23 cellular contexts compared by ENCODE assay signal in genomic region chr1:34771573-34771972, GRCh38. TPM values are rescaled to one million over a fixed set of nuclear protein-coding genes. Genes with fewer than 3 reads are reported as not detected.
"Had no signal": no experiment of that assay in that cellular context is flagged by ENCODE, and none has a peak within 500 bp of the region (broad histone marks: within the 10 kb centered on the region; RNA-seq: fewer than 3 reads in every experiment).

No MANE protein-coding gene starts in this region.

- H3K4me3 ChIP-seq: adrenal gland, body of pancreas, MG63, SJSA1 had no signal

- H3K4me1 ChIP-seq: adrenal gland, body of pancreas, SJSA1 had no signal

- H3K27me3 ChIP-seq: adrenal gland, body of pancreas, MG63 had no signal

- DNase-seq: activated CD4-positive, alpha-beta T cell treated with anti-CD3 and anti-CD28 coated beads for 4 hours; activated CD8-positive, alpha-beta memory T cell treated with anti-CD3 and anti-CD28 coated beads, Interleukin-2, amount 50 U/mL, for 4 hours; activated CD8-positive, alpha-beta T cell treated with anti-CD3 and anti-CD28 coated beads for 36 hours; activated gamma-delta T cell treated with Interleukin-2 at 50 U/mL for 16 hours; activated naive CD4-positive, alpha-beta T cell treated with anti-CD3 and anti-CD28 coated beads, Interleukin-2, amount 50 U/mL, for 16 hours; activated naive CD8-positive, alpha-beta T cell treated with anti-CD3 and anti-CD28 coated beads, Interleukin-2, amount 10 ng/mL, durations not matched to agents 7 days and 5 days; activated T-cell treated with anti-CD3 and anti-CD28 coated beads, Interleukin-2, amount 50 U/mL, for 72 hours; adrenal gland; body of pancreas; MG63; MV-4-11; NCI-H1092 treated with DMSO at 0.1 percent for 48 hours; NCI-H1417 treated with DMSO at 0.1 percent for 48 hours; NCI-H1694; NCI-H2029; NCI-H2107; NCI-H345; NCI-H510A; PC-3; SHP77 had no signal

- H3K36me3 ChIP-seq: adrenal gland, MG63, SJSA1 had no signal

- ATAC-seq: activated CD4-positive, CD25-positive, alpha-beta regulatory T cell treated with anti-CD3 and anti-CD28 coated beads, Interleukin-2, amount 50 U/mL, for 24 hours; activated CD8-positive, alpha-beta T cell treated with anti-CD3 and anti-CD28 coated beads for 36 hours; activated T-cell treated with anti-CD3 and anti-CD28 coated beads, Interleukin-2, amount 50 U/mL, for 72 hours; body of pancreas; PC-3 had no signal

- H3K9me3 ChIP-seq: adrenal gland, body of pancreas, MG63, SJSA1 had no signal

- H3K27ac ChIP-seq: adrenal gland, body of pancreas, SJSA1 had no signal

RNA-seq across cellular contexts. Expression of gene GJB3, which starts 9.4 kb away (rescaled TPM):
- total RNA-seq: activated CD8-positive, alpha-beta T cell treated with anti-CD3 and anti-CD28 coated beads for 36 hours; activated naive CD8-positive, alpha-beta T cell treated with anti-CD3 and anti-CD28 coated beads, Interleukin-2, amount 10 ng/mL, durations not matched to agents 7 days and 5 days; activated T-cell treated with anti-CD3 and anti-CD28 coated beads, Interleukin-2, amount 50 U/mL, for 72 hours; activated T-helper 2 cell treated with anti-CD3 and anti-CD28 coated beads, Interferon-gamma antibody, Interleukin-2, Interleukin-4, amounts not matched to agents 10 μg/mL and 5 μg/mL and 100 μg/mL, durations not matched to agents 14 hours and 24 hours and 36 hours; SJSA1 had no signal

RNA-seq across cellular contexts. Expression of gene GJB4, which starts 12.0 kb away (rescaled TPM):
- total RNA-seq: activated CD8-positive, alpha-beta T cell treated with anti-CD3 and anti-CD28 coated beads for 36 hours; activated naive CD8-positive, alpha-beta T cell treated with anti-CD3 and anti-CD28 coated beads, Interleukin-2, amount 10 ng/mL, durations not matched to agents 7 days and 5 days; activated T-cell treated with anti-CD3 and anti-CD28 coated beads, Interleukin-2, amount 50 U/mL, for 72 hours; activated T-helper 2 cell treated with anti-CD3 and anti-CD28 coated beads, Interferon-gamma antibody, Interleukin-2, Interleukin-4, amounts not matched to agents 10 μg/mL and 5 μg/mL and 100 μg/mL, durations not matched to agents 14 hours and 24 hours and 36 hours; adrenal gland; body of pancreas; PC-3; SJSA1 had no signal
- polyA plus RNA-seq: adrenal gland had no signal

RNA-seq across cellular contexts. Expression of gene GJB5, which starts 16.7 kb away (rescaled TPM):
- total RNA-seq: activated CD8-positive, alpha-beta T cell treated with anti-CD3 and anti-CD28 coated beads for 36 hours; activated naive CD8-positive, alpha-beta T cell treated with anti-CD3 and anti-CD28 coated beads, Interleukin-2, amount 10 ng/mL, durations not matched to agents 7 days and 5 days; activated T-cell treated with anti-CD3 and anti-CD28 coated beads, Interleukin-2, amount 50 U/mL, for 72 hours; activated T-helper 2 cell treated with anti-CD3 and anti-CD28 coated beads, Interferon-gamma antibody, Interleukin-2, Interleukin-4, amounts not matched to agents 10 μg/mL and 5 μg/mL and 100 μg/mL, durations not matched to agents 14 hours and 24 hours and 36 hours; adrenal gland; body of pancreas; SJSA1 had no signal
- polyA plus RNA-seq: adrenal gland had no signal

RNA-seq across cellular contexts. Expression of gene GJA4, which starts 21.2 kb away (rescaled TPM):
- total RNA-seq: activated CD8-positive, alpha-beta T cell treated with anti-CD3 and anti-CD28 coated beads for 36 hours; activated naive CD8-positive, alpha-beta T cell treated with anti-CD3 and anti-CD28 coated beads, Interleukin-2, amount 10 ng/mL, durations not matched to agents 7 days and 5 days; activated T-helper 2 cell treated with anti-CD3 and anti-CD28 coated beads, Interferon-gamma antibody, Interleukin-2, Interleukin-4, amounts not matched to agents 10 μg/mL and 5 μg/mL and 100 μg/mL, durations not matched to agents 14 hours and 24 hours and 36 hours; PC-3; SJSA1 had no signal
